35 cellular contexts compared by ENCODE assay signal in genomic region chr9:95615246-95615645, GRCh38.
"Had no signal": no experiment of that assay in that cellular context is flagged by ENCODE, and none has a peak within 500 bp of the region (broad histone marks: within the 10 kb centered on the region; RNA-seq: fewer than 3 reads in every experiment).

No MANE protein-coding gene starts in this region.

- H3K4me3 Mint-ChIP-seq: activated CD4-positive, alpha-beta memory T cell treated with anti-CD3 and anti-CD28 coated beads for 36 hours; activated CD4-positive, alpha-beta T cell treated with anti-CD3 and anti-CD28 coated beads for 36 hours; activated CD4-positive, alpha-beta T cell treated with anti-CD3 and anti-CD28 coated beads, Interleukin-2, amount 10 ng/mL, durations not matched to agents 24 days and 14 days; activated CD8-positive, alpha-beta memory T cell treated with anti-CD3 and anti-CD28 coated beads, Interleukin-2, amount 10 ng/mL, durations not matched to agents 7 days and 5 days; activated CD8-positive, alpha-beta T cell treated with anti-CD3 and anti-CD28 coated beads, Interleukin-2, amount 10 ng/mL, durations not matched to agents 7 days and 5 days; activated naive CD4-positive, alpha-beta T cell treated with anti-CD3 and anti-CD28 coated beads for 36 hours; activated naive CD4-positive, alpha-beta T cell treated with anti-CD3 and anti-CD28 coated beads, Interleukin-2, amount 50 U/mL, for 24 hours; activated naive CD8-positive, alpha-beta T cell treated with anti-CD3 and anti-CD28 coated beads for 36 hours; activated naive CD8-positive, alpha-beta T cell treated with anti-CD3 and anti-CD28 coated beads, Interleukin-2, amount 50 U/mL, for 24 hours; activated T-helper 1 cell treated with anti-CD3 and anti-CD28 coated beads, Interleukin-12 subunit alpha, Interleukin-12 subunit beta, Interleukin-2, Interleukin-4 antibody, amounts not matched to agents 30 ng/mL and 10 ng/mL and 1 ng/mL, durations not matched to agents 14 hours and 24 hours and 36 hours; T-helper 17 cell; T-helper 2 cell treated with Interferon-gamma antibody and Interleukin-4, amounts not matched to agents 5 μg/mL and 100 μg/mL, for 36 hours had no signal

- H3K27ac Mint-ChIP-seq: activated CD4-positive, alpha-beta memory T cell treated with anti-CD3 and anti-CD28 coated beads for 36 hours; activated CD4-positive, alpha-beta T cell treated with anti-CD3 and anti-CD28 coated beads for 36 hours; activated CD4-positive, alpha-beta T cell treated with anti-CD3 and anti-CD28 coated beads, Interleukin-2, amount 10 ng/mL, durations not matched to agents 24 days and 14 days; activated CD8-positive, alpha-beta memory T cell treated with anti-CD3 and anti-CD28 coated beads, Interleukin-2, amount 10 ng/mL, durations not matched to agents 7 days and 5 days; activated CD8-positive, alpha-beta T cell treated with anti-CD3 and anti-CD28 coated beads, Interleukin-2, amount 10 ng/mL, durations not matched to agents 7 days and 5 days; activated naive CD4-positive, alpha-beta T cell treated with anti-CD3 and anti-CD28 coated beads for 36 hours; activated naive CD4-positive, alpha-beta T cell treated with anti-CD3 and anti-CD28 coated beads, Interleukin-2, amount 50 U/mL, for 24 hours; activated naive CD8-positive, alpha-beta T cell treated with anti-CD3 and anti-CD28 coated beads for 36 hours; activated naive CD8-positive, alpha-beta T cell treated with anti-CD3 and anti-CD28 coated beads, Interleukin-2, amount 50 U/mL, for 24 hours; activated T-helper 1 cell treated with anti-CD3 and anti-CD28 coated beads, Interleukin-12 subunit alpha, Interleukin-12 subunit beta, Interleukin-2, Interleukin-4 antibody, amounts not matched to agents 30 ng/mL and 10 ng/mL and 1 ng/mL, durations not matched to agents 14 hours and 24 hours and 36 hours; activated T-helper 2 cell treated with anti-CD3 and anti-CD28 coated beads, Interferon-gamma antibody, Interleukin-2, Interleukin-4, amounts not matched to agents 10 μg/mL and 5 μg/mL and 100 μg/mL, durations not matched to agents 14 hours and 24 hours and 36 hours; T-helper 17 cell; T-helper 2 cell treated with Interferon-gamma antibody and Interleukin-4, amounts not matched to agents 5 μg/mL and 100 μg/mL, for 36 hours had no signal

- H3K36me3 ChIP-seq: adrenal gland, cardiac muscle cell, colonic mucosa, esophagus muscularis mucosa, gastroesophageal sphincter, heart right ventricle had no signal

- H3K4me3 ChIP-seq: adrenal gland, body of pancreas, cardiac muscle cell, colonic mucosa, esophagus muscularis mucosa, gastroesophageal sphincter, heart right ventricle had no signal

- H3K36me3 Mint-ChIP-seq: activated CD4-positive, alpha-beta memory T cell treated with anti-CD3 and anti-CD28 coated beads for 36 hours; activated CD8-positive, alpha-beta memory T cell treated with anti-CD3 and anti-CD28 coated beads, Interleukin-2, amount 10 ng/mL, durations not matched to agents 7 days and 5 days; activated naive CD4-positive, alpha-beta T cell treated with anti-CD3 and anti-CD28 coated beads, Interleukin-2, amount 50 U/mL, for 24 hours; activated naive CD8-positive, alpha-beta T cell treated with anti-CD3 and anti-CD28 coated beads for 36 hours had no signal

- H3K4me1 ChIP-seq: adrenal gland, body of pancreas, colonic mucosa, esophagus muscularis mucosa, gastroesophageal sphincter, heart right ventricle had no signal

- DNase-seq: activated CD4-positive, alpha-beta memory T cell treated with anti-CD3 and anti-CD28 coated beads for 36 hours; activated CD4-positive, alpha-beta T cell treated with anti-CD3 and anti-CD28 coated beads for 36 hours; activated CD4-positive, alpha-beta T cell treated with anti-CD3 and anti-CD28 coated beads, Interleukin-2, amount 10 ng/mL, durations not matched to agents 24 days and 14 days; activated CD4-positive, CD25-positive, alpha-beta regulatory T cell; activated CD4-positive, CD25-positive, alpha-beta regulatory T cell treated with anti-CD3 and anti-CD28 coated beads, Interleukin-2, amount 50 U/mL, for 72 hours; activated CD8-positive, alpha-beta memory T cell treated with anti-CD3 and anti-CD28 coated beads, Interleukin-2, amount 10 ng/mL, durations not matched to agents 7 days and 5 days; activated CD8-positive, alpha-beta memory T cell treated with anti-CD3 and anti-CD28 coated beads, Interleukin-2, amount 50 U/mL, for 4 hours; activated CD8-positive, alpha-beta T cell treated with anti-CD3 and anti-CD28 coated beads, Interleukin-2, amount 10 ng/mL, durations not matched to agents 7 days and 5 days; activated effector memory CD4-positive, alpha-beta T cell treated with anti-CD3 and anti-CD28 coated beads, Interleukin-2, amount 50 U/mL, for 16 hours; activated naive CD4-positive, alpha-beta T cell treated with anti-CD3 and anti-CD28 coated beads for 36 hours; activated naive CD8-positive, alpha-beta T cell treated with anti-CD3 and anti-CD28 coated beads for 36 hours; activated naive CD8-positive, alpha-beta T cell treated with anti-CD3 and anti-CD28 coated beads, Interleukin-2, amount 50 U/mL, for 24 hours; activated T-cell treated with anti-CD3 and anti-CD28 coated beads, Interleukin-2, amount 50 U/mL, for 1 hour; activated T-cell treated with anti-CD3 and anti-CD28 coated beads, Interleukin-2, amount 50 U/mL, for 48 hours; adrenal gland; amygdala; aorta; body of pancreas; central memory CD4-positive, alpha-beta T cell; cerebellar nuclear complex; colonic mucosa; effector CD8-positive, alpha-beta T cell; erythroblast; foreskin melanocyte; heart right ventricle; T-helper 1 cell; T-helper 17 cell; T1000 had no signal

- H3K4me1 Mint-ChIP-seq: activated CD4-positive, alpha-beta T cell treated with anti-CD3 and anti-CD28 coated beads for 36 hours; activated CD8-positive, alpha-beta memory T cell treated with anti-CD3 and anti-CD28 coated beads, Interleukin-2, amount 10 ng/mL, durations not matched to agents 7 days and 5 days; activated naive CD8-positive, alpha-beta T cell treated with anti-CD3 and anti-CD28 coated beads for 36 hours; activated naive CD8-positive, alpha-beta T cell treated with anti-CD3 and anti-CD28 coated beads, Interleukin-2, amount 50 U/mL, for 24 hours; T-helper 17 cell had no signal

- H3K9me3 ChIP-seq: adrenal gland, body of pancreas, colonic mucosa had no signal

- H3K27ac ChIP-seq: adrenal gland, body of pancreas, cardiac muscle cell, colonic mucosa, esophagus muscularis mucosa, gastroesophageal sphincter, heart right ventricle had no signal

- H3K27me3 ChIP-seq: adrenal gland, body of pancreas, cardiac muscle cell, colonic mucosa, esophagus muscularis mucosa, gastroesophageal sphincter had no signal

- H3K9me3 Mint-ChIP-seq: activated CD4-positive, alpha-beta memory T cell treated with anti-CD3 and anti-CD28 coated beads for 36 hours; activated CD4-positive, alpha-beta T cell treated with anti-CD3 and anti-CD28 coated beads, Interleukin-2, amount 10 ng/mL, durations not matched to agents 24 days and 14 days; activated naive CD4-positive, alpha-beta T cell treated with anti-CD3 and anti-CD28 coated beads, Interleukin-2, amount 50 U/mL, for 24 hours; activated naive CD8-positive, alpha-beta T cell treated with anti-CD3 and anti-CD28 coated beads for 36 hours; activated naive CD8-positive, alpha-beta T cell treated with anti-CD3 and anti-CD28 coated beads, Interleukin-2, amount 50 U/mL, for 24 hours; activated T-helper 1 cell treated with anti-CD3 and anti-CD28 coated beads, Interleukin-12 subunit alpha, Interleukin-12 subunit beta, Interleukin-2, Interleukin-4 antibody, amounts not matched to agents 30 ng/mL and 10 ng/mL and 1 ng/mL, durations not matched to agents 14 hours and 24 hours and 36 hours; activated T-helper 2 cell treated with anti-CD3 and anti-CD28 coated beads, Interferon-gamma antibody, Interleukin-2, Interleukin-4, amounts not matched to agents 10 μg/mL and 5 μg/mL and 100 μg/mL, durations not matched to agents 14 hours and 24 hours and 36 hours; T-helper 2 cell treated with Interferon-gamma antibody and Interleukin-4, amounts not matched to agents 5 μg/mL and 100 μg/mL, for 36 hours had no signal
